Comparison of ENCODE assay signal across 9 cellular contexts in the genomic region with DNA sequence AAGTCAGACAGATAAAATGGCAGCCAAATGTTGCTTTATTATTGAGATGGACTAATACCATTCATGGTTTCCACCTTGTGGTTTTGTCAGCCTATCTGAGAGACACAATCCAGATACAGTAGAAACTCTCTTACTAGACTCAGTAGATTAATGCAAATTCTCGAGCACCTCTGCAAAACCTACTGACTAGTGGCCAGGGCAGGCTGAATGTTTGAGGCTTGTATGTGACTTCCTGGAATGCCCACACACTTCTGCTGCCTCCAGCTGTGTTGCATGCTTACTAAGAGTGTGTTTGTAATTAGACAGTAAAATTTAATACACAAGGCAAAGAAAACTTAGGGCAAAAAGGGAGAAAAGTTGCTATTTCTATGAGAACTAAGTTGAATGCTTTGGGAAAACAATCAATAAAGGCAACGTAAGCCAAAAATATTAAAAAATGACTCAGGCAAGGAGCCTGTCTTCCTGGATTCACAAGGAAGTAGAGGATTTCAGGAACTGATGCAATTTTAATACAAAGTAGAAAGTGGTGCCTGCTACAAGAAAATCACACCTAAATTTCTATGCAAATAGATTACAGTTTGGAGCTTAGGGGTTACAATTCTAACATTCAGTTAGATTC. TPM values are rescaled to one million over a fixed set of nuclear protein-coding genes. Genes with fewer than 3 reads are reported as not detected.
DNase-seq lines count a peak whose midpoint lies in the region; ATAC-seq and TF ChIP-seq lines count a peak whose summit lies in the region.
"Had no signal": no experiment of that assay in that cellular context is flagged by ENCODE, and none has a peak within 500 bp of the region (broad histone marks: within the 10 kb centered on the region; RNA-seq: fewer than 3 reads in every experiment).

No MANE protein-coding gene starts in this region.

- H3K27ac Mint-ChIP-seq in activated CD8-positive, alpha-beta memory T cell treated with anti-CD3 and anti-CD28 coated beads, Interleukin-2, amount 10 ng/mL, durations not matched to agents 7 days and 5 days = no peak overlapping the region
- peak overlapping the region; percentile 39 for H3K27ac Mint-ChIP-seq in type B pancreatic cell
- H3K27ac Mint-ChIP-seq in activated naive CD4-positive, alpha-beta T cell treated with anti-CD3 and anti-CD28 coated beads, Interleukin-2, amount 50 U/mL, for 72 hours = no peak overlapping the region

- H3K27me3 Mint-ChIP-seq in activated CD8-positive, alpha-beta memory T cell treated with anti-CD3 and anti-CD28 coated beads, Interleukin-2, amount 10 ng/mL, durations not matched to agents 7 days and 5 days = peaks cover 3% of the 10 kb centered on the region
- no peaks in the 10 kb centered on the region for H3K27me3 Mint-ChIP-seq in type B pancreatic cell

- H3K36me3 Mint-ChIP-seq in activated CD8-positive, alpha-beta memory T cell treated with anti-CD3 and anti-CD28 coated beads, Interleukin-2, amount 10 ng/mL, durations not matched to agents 7 days and 5 days = no peaks in the 10 kb centered on the region
- no peaks in the 10 kb centered on the region for H3K36me3 Mint-ChIP-seq in type B pancreatic cell
- H3K36me3 Mint-ChIP-seq in activated naive CD4-positive, alpha-beta T cell treated with anti-CD3 and anti-CD28 coated beads, Interleukin-2, amount 50 U/mL, for 72 hours = no peaks in the 10 kb centered on the region

- TF ChIP-seq CTCF in PC-9 (conservative IDR thresholded peaks at IDR 0.05) (no peak), type B pancreatic cell (conservative IDR thresholded peaks at IDR 0.05) (no peak), RWPE1 (conservative IDR thresholded peaks at IDR 0.05; ENCODE audit: low read depth) (no peak)

- DNase-seq in activated CD8-positive, alpha-beta memory T cell treated with anti-CD3 and anti-CD28 coated beads, Interleukin-2, amount 10 ng/mL, durations not matched to agents 7 days and 5 days = peak; percentile 42
- no peak for DNase-seq in activated CD8-positive, alpha-beta memory T cell treated with anti-CD3 and anti-CD28 coated beads for 24 hours
- DNase-seq in PC-9 (peak in 1 of 2 experiments; percentile 52), type B pancreatic cell (ENCODE audit: extremely low spot score, unreplicated experiment) (no peak), RWPE1 (ENCODE audit: low spot score) (no peak), HT-29 (ENCODE audit: low spot score) (no peak)
- DNase-seq in activated naive CD4-positive, alpha-beta T cell treated with anti-CD3 and anti-CD28 coated beads, Interleukin-2, amount 50 U/mL, for 72 hours (ENCODE audit: low spot score in 2 of 2) = no peak
- DNase-seq: kidney glomerular epithelial cell had no signal

- intact Hi-C loops in PC-9 (cut with micrococcal nuclease; ENCODE audit: unreplicated experiment) = loop anchor here (5.0 to 10.0 kb wide), 2 partner anchors 1200 to 1552 kb away; no protein-coding TSS in a partner anchor

- POLR2A ChIA-PET in PC-9 (lab: Charles Lee; ENCODE audit: unreplicated experiment) = no interaction called here
- POLR2A ChIA-PET in RWPE1 (lab: Yijun Ruan, JAX; ENCODE audit: low non-redundant PET) = no interaction called here

- peak overlapping the region; percentile 10 for H3K4me2 ChIP-seq in PC-9

- H4K20me1 ChIP-seq in PC-9 (ENCODE audit: insufficient read depth) = no peaks in the 10 kb centered on the region

- H3K4me1 Mint-ChIP-seq in activated CD8-positive, alpha-beta memory T cell treated with anti-CD3 and anti-CD28 coated beads, Interleukin-2, amount 10 ng/mL, durations not matched to agents 7 days and 5 days = peaks cover 12% of the 10 kb centered on the region
- peaks cover 20% of the 10 kb centered on the region for H3K4me1 Mint-ChIP-seq in type B pancreatic cell (ENCODE audit: unreplicated experiment)

- CTCF ChIA-PET in activated CD8-positive, alpha-beta memory T cell treated with anti-CD3 and anti-CD28 coated beads, Interleukin-2, amount 10 ng/mL, durations not matched to agents 7 days and 5 days (lab: Charles Lee) = interaction anchor here (1.6 to 2.8 kb wide), 4 partner anchors 8 to 101 kb away, joined by 6 to 13 read pairs (median 12); no protein-coding TSS in a partner anchor
- CTCF ChIA-PET in PC-9 (lab: Charles Lee) = no interaction called here
- CTCF ChIA-PET in RWPE1 (lab: Yijun Ruan, JAX) = interaction anchor here (1.0 kb wide), 1 partner anchor 346 kb away, joined by 3 read pairs; no protein-coding TSS in a partner anchor

- H3K9me2 ChIP-seq in PC-9 (ENCODE audit: insufficient read depth) = no peaks in the 10 kb centered on the region

- peaks cover 30% of the 10 kb centered on the region for H3K4me1 ChIP-seq in PC-9 (replicated peaks; ENCODE audit: insufficient read depth)

- no peaks in the 10 kb centered on the region for H3K79me2 ChIP-seq in PC-9 (ENCODE audit: low read depth)

- H3K4me3 ChIP-seq in PC-9 = no peak overlapping the region

- BruUV-seq in PC-9 (replicated peaks; lab: Mats Ljungman, UMichigan) = no TSS peak

- no peak for ATAC-seq in activated CD8-positive, alpha-beta memory T cell treated with anti-CD3 and anti-CD28 coated beads, Interleukin-2, amount 10 ng/mL, durations not matched to agents 7 days and 5 days
- peak; percentile 91 for ATAC-seq in HG02885 (IDR thresholded peaks at IDR 0.05; ENCODE audit: poor library complexity, unreplicated experiment)
- ATAC-seq in activated naive CD4-positive, alpha-beta T cell treated with anti-CD3 and anti-CD28 coated beads, Interleukin-2, amount 50 U/mL, for 72 hours = no peak

- no peaks in the 10 kb centered on the region for H3K9me3 ChIP-seq in PC-9 (ENCODE audit: insufficient read depth, low read depth)

- H3K27ac ChIP-seq in PC-9 (0 out of 2 replicates have a peak overlapping the region, but pooled peaks have one; percentile 33), RWPE1 (no peak overlapping the region)

- H3F3A ChIP-seq in PC-9 (ENCODE audit: insufficient read depth, low read depth) = peaks cover 3% of the 10 kb centered on the region; the same call in 1 of the 2 replicates

- H2AFZ ChIP-seq in PC-9 = peak overlapping the region; percentile 75

- no peaks in the 10 kb centered on the region for H3K9me3 Mint-ChIP-seq in activated CD8-positive, alpha-beta memory T cell treated with anti-CD3 and anti-CD28 coated beads, Interleukin-2, amount 10 ng/mL, durations not matched to agents 7 days and 5 days (ENCODE audit: low read depth)
- no peaks in the 10 kb centered on the region for H3K9me3 Mint-ChIP-seq in type B pancreatic cell
- no peaks in the 10 kb centered on the region for H3K9me3 Mint-ChIP-seq in activated naive CD4-positive, alpha-beta T cell treated with anti-CD3 and anti-CD28 coated beads, Interleukin-2, amount 50 U/mL, for 72 hours

- H3K36me3 ChIP-seq in PC-9 (ENCODE audit: low read depth) = no peaks in the 10 kb centered on the region

- H3K27me3 ChIP-seq in PC-9 (ENCODE audit: insufficient read depth, low read depth) = no peaks in the 10 kb centered on the region

- no peak overlapping the region for H3K4me3 Mint-ChIP-seq in activated CD8-positive, alpha-beta memory T cell treated with anti-CD3 and anti-CD28 coated beads, Interleukin-2, amount 10 ng/mL, durations not matched to agents 7 days and 5 days
- no peak overlapping the region for H3K4me3 Mint-ChIP-seq in type B pancreatic cell

RNA-seq across cellular contexts. Expression of gene CCNG1, which starts 30.3 kb away (rescaled TPM):
- total RNA-seq in activated CD8-positive, alpha-beta memory T cell treated with anti-CD3 and anti-CD28 coated beads, Interleukin-2, amount 10 ng/mL, durations not matched to agents 7 days and 5 days = 100 to 1,000 TPM; 122 to 144 TPM
- total RNA-seq in PC-9 (2021) (112 and 170 TPM in 2 replicates), type B pancreatic cell (ENCODE audit: low replicate concordance) (214 and 226 TPM in 2 replicates)
- total RNA-seq in activated naive CD4-positive, alpha-beta T cell treated with anti-CD3 and anti-CD28 coated beads, Interleukin-2, amount 50 U/mL, for 72 hours = 100 to 1,000 TPM; 132 to 326 TPM
- total RNA-seq in HT-29 (2014; rRNA removed; shearing (Covaris generic)) = 66.5 and 69.9 TPM in 2 replicates

RNA-seq across cellular contexts. Expression of gene NUDCD2, which starts 52.8 kb away (rescaled TPM):
- 10 to 100 TPM; 42.7 to 43.9 TPM for total RNA-seq in activated CD8-positive, alpha-beta memory T cell treated with anti-CD3 and anti-CD28 coated beads, Interleukin-2, amount 10 ng/mL, durations not matched to agents 7 days and 5 days
- 68.6 and 71.6 TPM in 2 replicates for total RNA-seq in PC-9 (2021)
- 23.0 and 30.4 TPM in 2 replicates for total RNA-seq in type B pancreatic cell (ENCODE audit: low replicate concordance)
- total RNA-seq in activated naive CD4-positive, alpha-beta T cell treated with anti-CD3 and anti-CD28 coated beads, Interleukin-2, amount 50 U/mL, for 72 hours = 10 to 100 TPM; 60.5 to 63.0 TPM
- total RNA-seq in HT-29 (2014; rRNA removed; shearing (Covaris generic)) = 18.4 and 20.8 TPM in 2 replicates

RNA-seq across cellular contexts. Expression of gene HMMR, which starts 53.3 kb away (rescaled TPM):
- total RNA-seq in activated CD8-positive, alpha-beta memory T cell treated with anti-CD3 and anti-CD28 coated beads, Interleukin-2, amount 10 ng/mL, durations not matched to agents 7 days and 5 days = 10 to 100 TPM; 82.2 to 87.7 TPM
- total RNA-seq in PC-9 (2021) (83.9 and 94.5 TPM in 2 replicates), type B pancreatic cell (ENCODE audit: low replicate concordance) (11.3 and 25.9 TPM in 2 replicates)
- total RNA-seq in activated naive CD4-positive, alpha-beta T cell treated with anti-CD3 and anti-CD28 coated beads, Interleukin-2, amount 50 U/mL, for 72 hours = 100 to 1,000 TPM in 1 of 2 donors, 10 to 100 TPM in 1; 76.9 to 119 TPM
- total RNA-seq in HT-29 (2014; rRNA removed; shearing (Covaris generic)) = 15.9 and 18.3 TPM in 2 replicates
